Comparison of ENCODE assay signal across 1 cellular context in genomic region chr5:39076101-39076756, GRCh38.
A peak's percentile ranks its signal among the peaks of the same experiment; 100 is the strongest.
TF ChIP-seq lines count a peak whose summit lies in the region.

No MANE protein-coding gene starts in this region.

TF ChIP-seq in K562, 482 proteins besides CTCF, POLR2A, EP300 and RAD21 (continued from another document):
- TF ChIP-seq NONO (IDR thresholded peaks at IDR 0.05; ENCODE audit: low read depth in 2 of 2, low read length in 1 of 2) (0 out of 4 replicates have a peak, but pooled peaks of 1 of the 2 experiments have one; percentile 18), ZNF197 (CRISPR knock-in tag; IDR thresholded peaks at IDR 0.05; ENCODE audit: low read depth) (0 out of 2 replicates have a peak, but pooled peaks have one; percentile 39)
- TF ChIP-seq, protein P1, sequence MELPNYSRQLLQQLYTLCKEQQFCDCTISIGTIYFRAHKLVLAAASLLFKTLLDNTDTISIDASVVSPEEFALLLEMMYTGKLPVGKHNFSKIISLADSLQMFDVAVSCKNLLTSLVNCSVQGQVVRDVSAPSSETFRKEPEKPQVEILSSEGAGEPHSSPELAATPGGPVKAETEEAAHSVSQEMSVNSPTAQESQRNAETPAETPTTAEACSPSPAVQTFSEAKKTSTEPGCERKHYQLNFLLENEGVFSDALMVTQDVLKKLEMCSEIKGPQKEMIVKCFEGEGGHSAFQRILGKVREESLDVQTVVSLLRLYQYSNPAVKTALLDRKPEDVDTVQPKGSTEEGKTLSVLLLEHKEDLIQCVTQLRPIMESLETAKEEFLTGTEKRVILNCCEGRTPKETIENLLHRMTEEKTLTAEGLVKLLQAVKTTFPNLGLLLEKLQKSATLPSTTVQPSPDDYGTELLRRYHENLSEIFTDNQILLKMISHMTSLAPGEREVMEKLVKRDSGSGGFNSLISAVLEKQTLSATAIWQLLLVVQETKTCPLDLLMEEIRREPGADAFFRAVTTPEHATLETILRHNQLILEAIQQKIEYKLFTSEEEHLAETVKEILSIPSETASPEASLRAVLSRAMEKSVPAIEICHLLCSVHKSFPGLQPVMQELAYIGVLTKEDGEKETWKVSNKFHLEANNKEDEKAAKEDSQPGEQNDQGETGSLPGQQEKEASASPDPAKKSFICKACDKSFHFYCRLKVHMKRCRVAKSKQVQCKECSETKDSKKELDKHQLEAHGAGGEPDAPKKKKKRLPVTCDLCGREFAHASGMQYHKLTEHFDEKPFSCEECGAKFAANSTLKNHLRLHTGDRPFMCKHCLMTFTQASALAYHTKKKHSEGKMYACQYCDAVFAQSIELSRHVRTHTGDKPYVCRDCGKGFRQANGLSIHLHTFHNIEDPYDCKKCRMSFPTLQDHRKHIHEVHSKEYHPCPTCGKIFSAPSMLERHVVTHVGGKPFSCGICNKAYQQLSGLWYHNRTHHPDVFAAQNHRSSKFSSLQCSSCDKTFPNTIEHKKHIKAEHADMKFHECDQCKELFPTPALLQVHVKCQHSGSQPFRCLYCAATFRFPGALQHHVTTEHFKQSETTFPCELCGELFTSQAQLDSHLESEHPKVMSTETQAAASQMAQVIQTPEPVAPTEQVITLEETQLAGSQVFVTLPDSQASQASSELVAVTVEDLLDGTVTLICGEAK (IDR thresholded peaks at IDR 0.05): peak; percentile 31; the same call in 1 of the 2 replicates
- TF ChIP-seq, protein P1 (CRISPR knock-in tag; IDR thresholded peaks at IDR 0.05): no peak
